Comparison of ENCODE assay signal across 2 cellular contexts in the genomic region with DNA sequence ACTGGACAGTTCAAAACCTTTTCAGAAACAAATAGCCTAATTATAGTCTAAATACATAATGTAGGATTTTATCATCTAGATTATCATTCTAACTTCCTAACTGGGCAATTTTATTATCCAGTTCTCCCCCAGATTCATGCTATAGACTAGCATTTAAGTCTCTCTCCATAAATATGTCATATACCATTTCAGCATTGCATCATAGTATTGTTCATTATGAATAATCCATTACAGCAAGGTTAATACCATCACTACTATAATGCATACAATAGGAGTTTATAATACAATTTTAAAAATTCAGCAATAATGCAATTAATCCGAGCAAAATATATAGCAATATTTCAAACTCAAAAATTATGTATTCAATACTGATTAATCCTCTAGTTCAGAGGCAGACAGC.
TF ChIP-seq lines count a peak whose summit lies in the region.

No MANE protein-coding gene starts in this region.

TF ChIP-seq in HepG2, 621 proteins besides CTCF, POLR2A, EP300 and RAD21 (continued from another document):
- TF ChIP-seq, protein P1, sequence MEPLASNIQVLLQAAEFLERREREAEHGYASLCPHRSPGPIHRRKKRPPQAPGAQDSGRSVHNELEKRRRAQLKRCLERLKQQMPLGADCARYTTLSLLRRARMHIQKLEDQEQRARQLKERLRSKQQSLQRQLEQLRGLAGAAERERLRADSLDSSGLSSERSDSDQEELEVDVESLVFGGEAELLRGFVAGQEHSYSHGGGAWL (CRISPR knock-in tag; IDR thresholded peaks at IDR 0.05), result no peak
- TF ChIP-seq GABPA (IDR thresholded peaks at IDR 0.05; ENCODE audit: low read depth, low read length) (no peak), GABPA (CRISPR knock-in tag; IDR thresholded peaks at IDR 0.05; ENCODE audit: low read depth) (no peak), ZNF101 (CRISPR knock-in tag; IDR thresholded peaks at IDR 0.05; ENCODE audit: borderline replicate concordance, low read depth) (no peak), CEBPB (IDR thresholded peaks at IDR 0.05; ENCODE audit: borderline replicate concordance, low read depth, low read length) (0 out of 2 replicates have a peak, but pooled peaks have one; percentile 4), BRD4 (CRISPR knock-in tag; IDR thresholded peaks at IDR 0.05) (no peak), FOXC1 (CRISPR knock-in tag; IDR thresholded peaks at IDR 0.05; ENCODE audit: borderline replicate concordance) (no peak), PCBP2 (optimal IDR thresholded peaks at IDR 0.05; ENCODE audit: low read depth, low read length, poor library complexity, severe bottlenecking) (no peak), ATF7 (IDR thresholded peaks at IDR 0.05) (0 out of 2 replicates have a peak, but pooled peaks have one; percentile 37), ATF7 (CRISPR knock-in tag; IDR thresholded peaks at IDR 0.05) (no peak), SCMH1 (CRISPR knock-in tag; IDR thresholded peaks at IDR 0.05; ENCODE audit: borderline replicate concordance) (no peak), ZNF350 (CRISPR knock-in tag; IDR thresholded peaks at IDR 0.05; ENCODE audit: borderline replicate concordance, low read depth) (no peak), ZNF17 (CRISPR knock-in tag; IDR thresholded peaks at IDR 0.05) (no peak), ZNF34 (CRISPR knock-in tag; IDR thresholded peaks at IDR 0.05; ENCODE audit: borderline replicate concordance) (no peak)
- TF ChIP-seq, protein P2, sequence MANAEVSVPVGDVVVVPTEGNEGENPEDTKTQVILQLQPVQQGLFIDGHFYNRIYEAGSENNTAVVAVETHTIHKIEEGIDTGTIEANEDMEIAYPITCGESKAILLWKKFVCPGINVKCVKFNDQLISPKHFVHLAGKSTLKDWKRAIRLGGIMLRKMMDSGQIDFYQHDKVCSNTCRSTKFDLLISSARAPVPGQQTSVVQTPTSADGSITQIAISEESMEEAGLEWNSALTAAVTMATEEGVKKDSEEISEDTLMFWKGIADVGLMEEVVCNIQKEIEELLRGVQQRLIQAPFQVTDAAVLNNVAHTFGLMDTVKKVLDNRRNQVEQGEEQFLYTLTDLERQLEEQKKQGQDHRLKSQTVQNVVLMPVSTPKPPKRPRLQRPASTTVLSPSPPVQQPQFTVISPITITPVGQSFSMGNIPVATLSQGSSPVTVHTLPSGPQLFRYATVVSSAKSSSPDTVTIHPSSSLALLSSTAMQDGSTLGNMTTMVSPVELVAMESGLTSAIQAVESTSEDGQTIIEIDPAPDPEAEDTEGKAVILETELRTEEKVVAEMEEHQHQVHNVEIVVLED (CRISPR knock-in tag; IDR thresholded peaks at IDR 0.05; ENCODE audit: borderline replicate concordance), result no peak

TF ChIP-seq in K562, 482 proteins besides CTCF, POLR2A, EP300 and RAD21 (continued from another document):
- TF ChIP-seq, protein P3, sequence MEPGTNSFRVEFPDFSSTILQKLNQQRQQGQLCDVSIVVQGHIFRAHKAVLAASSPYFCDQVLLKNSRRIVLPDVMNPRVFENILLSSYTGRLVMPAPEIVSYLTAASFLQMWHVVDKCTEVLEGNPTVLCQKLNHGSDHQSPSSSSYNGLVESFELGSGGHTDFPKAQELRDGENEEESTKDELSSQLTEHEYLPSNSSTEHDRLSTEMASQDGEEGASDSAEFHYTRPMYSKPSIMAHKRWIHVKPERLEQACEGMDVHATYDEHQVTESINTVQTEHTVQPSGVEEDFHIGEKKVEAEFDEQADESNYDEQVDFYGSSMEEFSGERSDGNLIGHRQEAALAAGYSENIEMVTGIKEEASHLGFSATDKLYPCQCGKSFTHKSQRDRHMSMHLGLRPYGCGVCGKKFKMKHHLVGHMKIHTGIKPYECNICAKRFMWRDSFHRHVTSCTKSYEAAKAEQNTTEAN (CRISPR knock-in tag; IDR thresholded peaks at IDR 0.05), result no peak
- 0 out of 2 replicates have a peak, but pooled peaks have one; percentile 12 for TF ChIP-seq CEBPB (tag; IDR thresholded peaks at IDR 0.05)
